Comparison of ENCODE assay signal across 1 cellular context in the genomic region with DNA sequence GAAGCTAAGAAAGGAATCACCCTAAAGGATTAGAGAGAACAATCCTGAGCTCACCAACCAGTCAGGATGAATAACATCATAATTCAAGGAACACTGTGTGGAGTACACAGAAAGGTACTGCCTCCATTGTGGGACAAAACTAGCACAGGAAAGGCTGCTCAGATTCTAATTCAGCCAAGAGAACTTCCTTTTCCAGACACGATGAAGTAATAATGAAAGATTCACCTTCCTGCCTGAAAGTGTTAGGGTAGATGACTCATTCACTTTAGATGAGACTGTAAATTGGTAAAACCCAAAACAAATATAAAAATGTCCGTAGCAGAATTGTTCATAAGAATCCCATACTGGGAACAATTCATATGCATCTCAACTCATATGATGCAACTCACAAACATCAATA.
TF ChIP-seq lines count a peak whose summit lies in the region.

No MANE protein-coding gene starts in this region.

TF ChIP-seq in GM12878, 131 proteins besides CTCF, POLR2A, EP300 and RAD21:
- TF ChIP-seq RBBP5 (conservative IDR thresholded peaks at IDR 0.05) (no peak), ESRRA (IDR thresholded peaks at IDR 0.05; ENCODE audit: low read length) (no peak), CHD4 (IDR thresholded peaks at IDR 0.05) (no peak), CHD1 (IDR thresholded peaks at IDR 0.05; ENCODE audit: low read depth, low read length) (no peak), MYB (IDR thresholded peaks at IDR 0.05; ENCODE audit: borderline replicate concordance, low read depth, low read length) (no peak), NR2C2 (IDR thresholded peaks at IDR 0.05; ENCODE audit: borderline replicate concordance, control insufficient read depth, insufficient read length, low read depth) (no peak), KDM1A (IDR thresholded peaks at IDR 0.05; ENCODE audit: borderline replicate concordance) (no peak), IKZF2 (IDR thresholded peaks at IDR 0.05) (no peak), NR2F1 (conservative IDR thresholded peaks at IDR 0.05) (no peak)
- TF ChIP-seq, protein P1, sequence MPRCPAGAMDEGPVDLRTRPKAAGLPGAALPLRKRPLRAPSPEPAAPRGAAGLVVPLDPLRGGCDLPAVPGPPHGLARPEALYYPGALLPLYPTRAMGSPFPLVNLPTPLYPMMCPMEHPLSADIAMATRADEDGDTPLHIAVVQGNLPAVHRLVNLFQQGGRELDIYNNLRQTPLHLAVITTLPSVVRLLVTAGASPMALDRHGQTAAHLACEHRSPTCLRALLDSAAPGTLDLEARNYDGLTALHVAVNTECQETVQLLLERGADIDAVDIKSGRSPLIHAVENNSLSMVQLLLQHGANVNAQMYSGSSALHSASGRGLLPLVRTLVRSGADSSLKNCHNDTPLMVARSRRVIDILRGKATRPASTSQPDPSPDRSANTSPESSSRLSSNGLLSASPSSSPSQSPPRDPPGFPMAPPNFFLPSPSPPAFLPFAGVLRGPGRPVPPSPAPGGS (IDR thresholded peaks at IDR 0.05; ENCODE audit: borderline replicate concordance, insufficient read depth, low read depth, low read length, poor library complexity, severe bottlenecking) = no peak
